ENCODE assay signal across 24 cellular contexts in genomic region chr18:24979223-24979622, GRCh38.
"Had no signal": no experiment of that assay in that cellular context is flagged by ENCODE, and none has a peak within 500 bp of the region (broad histone marks: within the 10 kb centered on the region; RNA-seq: fewer than 3 reads in every experiment).

No MANE protein-coding gene starts in this region.

- H3K27me3 ChIP-seq: MG63 had no signal

- DNase-seq: IMR-90, Karpas-422, KG1, MG63, NCI-H1092, NCI-H1105 treated with DMSO at 0.1 percent for 48 hours, NCI-H1417 treated with DMSO at 0.1 percent for 48 hours, NCI-H146, NCI-H1694 treated with DMSO at 0.1 percent for 48 hours, NCI-H1930, NCI-H2081, NCI-H2107, NCI-H226, NCI-H446, NCI-H510A, NCI-H524 treated with DMSO at 0.1 percent for 48 hours, NCI-H69, NCI-H774, SHP77, SK-N-SH, SW 1271 had no signal

- H3K27ac ChIP-seq: RWPE1 had no signal

- H3K9me2 ChIP-seq: SK-N-SH had no signal

- H3K36me3 ChIP-seq: MG63 had no signal

- H3K4me2 ChIP-seq: SK-N-SH had no signal

- H3K9ac ChIP-seq: SK-N-SH had no signal

- ATAC-seq: HepG2, Panc1 had no signal

- H3K4me3 ChIP-seq: MG63 had no signal

- H3K9me3 ChIP-seq: MG63, SK-N-SH had no signal
